In genomic region chr2:74481961-74482800, GRCh38 we compare ENCODE assay signal across 7 cellular contexts. TPM values are rescaled to one million over a fixed set of nuclear protein-coding genes. Genes with fewer than 3 reads are reported as not detected.
DNase-seq lines count a peak whose midpoint lies in the region; ATAC-seq and TF ChIP-seq lines count a peak whose summit lies in the region.

No MANE protein-coding gene starts in this region.

- WGBS in GM23248 (ENCODE audit: low coverage in 1 of 2, low lambda C conversion rate in 2 of 2, missing lambda C conversion rate in 2 of 2), 2 experiments = 2 to 3% methylated on average over 50 to 76 of the region's 80 CpGs

- H3K4me1 ChIP-seq in GM23248 (ENCODE audit: insufficient read depth) = peaks cover 20% of the 10 kb centered on the region

- peak overlapping the region; percentile 99 for H3K4me3 ChIP-seq in GM23248
- H3K4me3 ChIP-seq in LNCaP clone FGC (ENCODE audit: low read depth, low read length) = peak overlapping the region; percentile 78

- no peaks in the 10 kb centered on the region for H3K9me2 ChIP-seq in GM23248 (ENCODE audit: insufficient read depth)

- peak overlapping the region; percentile 62 for H3K27ac ChIP-seq in GM23248

- 0 out of 2 replicates have a peak, but pooled peaks cover 9% of the 10 kb centered on the region for H3F3A ChIP-seq in GM23248 (ENCODE audit: insufficient read depth)

- H3K4me1 Mint-ChIP-seq in natural killer cell treated with Interleukin-12 subunit alpha and Interleukin-12 subunit beta and Interleukin-15 and Interleukin-18, amount 100 ng/mL, for 72 hours (ENCODE audit: low read depth in 2 of 2) = peaks cover 25 to 32% of the 10 kb centered on the region in 2 donors

- H3K4me2 ChIP-seq in GM23248 (ENCODE audit: unreplicated experiment) = peak overlapping the region; percentile 97

- peaks cover 9% of the 10 kb centered on the region; the same call in 1 of the 2 replicates for H3K36me3 ChIP-seq in GM23248 (ENCODE audit: low read depth)

- ATAC-seq in GM18498 (IDR thresholded peaks at IDR 0.05; ENCODE audit: unreplicated experiment) = peak; percentile 41
- ATAC-seq in natural killer cell treated with Interleukin-12 subunit alpha and Interleukin-12 subunit beta and Interleukin-15 and Interleukin-18, amount 100 ng/mL, for 72 hours = peak; percentile 75 to 76

- peak overlapping the region; percentile 90 to 93 for H3K27ac Mint-ChIP-seq in natural killer cell treated with Interleukin-12 subunit alpha and Interleukin-12 subunit beta and Interleukin-15 and Interleukin-18, amount 100 ng/mL, for 72 hours

- H3K36me3 Mint-ChIP-seq in natural killer cell treated with Interleukin-12 subunit alpha and Interleukin-12 subunit beta and Interleukin-15 and Interleukin-18, amount 100 ng/mL, for 72 hours = peaks cover 10% of the 10 kb centered on the region

- no peak for TF ChIP-seq CTCF in LNCaP clone FGC (IDR thresholded peaks at IDR 0.05; ENCODE audit: control insufficient read depth, extremely low read depth, insufficient read depth)

- no peaks in the 10 kb centered on the region for H3K9me3 ChIP-seq in GM23248 (ENCODE audit: low read depth)

- H3K27me3 ChIP-seq in GM23248 (replicated peaks; ENCODE audit: insufficient read depth) = no peaks in the 10 kb centered on the region

- DNase-seq in GM23248 = peak; percentile 70
- DNase-seq in LNCaP clone FGC (ENCODE audit: low read depth) = no peak
- DNase-seq in activated CD4-positive, CD25-positive, alpha-beta regulatory T cell treated with anti-CD3 and anti-CD28 coated beads, Interleukin-2, amount 50 U/mL, for 72 hours = peak; percentile 71
- DNase-seq in erythroblast (lab: John Stamatoyannopoulos, UW) = peak; percentile 77 to 82
- DNase-seq in natural killer cell treated with Interleukin-12 subunit alpha and Interleukin-12 subunit beta and Interleukin-15 and Interleukin-18, amount 100 ng/mL, for 72 hours (ENCODE audit: low spot score) = peak; percentile 77
- no peak for DNase-seq in kidney glomerular epithelial cell (lab: John Stamatoyannopoulos, UW)

- in situ Hi-C loops in GM23248 (cut with MboI) = no loop called here

- no peaks in the 10 kb centered on the region for H3K27me3 Mint-ChIP-seq in natural killer cell treated with Interleukin-12 subunit alpha and Interleukin-12 subunit beta and Interleukin-15 and Interleukin-18, amount 100 ng/mL, for 72 hours

- no peaks in the 10 kb centered on the region for H3K9me3 Mint-ChIP-seq in natural killer cell treated with Interleukin-12 subunit alpha and Interleukin-12 subunit beta and Interleukin-15 and Interleukin-18, amount 100 ng/mL, for 72 hours

- H2AFZ ChIP-seq in GM23248 = peak overlapping the region; percentile 96

- H4K20me1 ChIP-seq in GM23248 (ENCODE audit: insufficient read depth) = no peaks in the 10 kb centered on the region

- peak overlapping the region; percentile 85 for H3K9ac ChIP-seq in GM23248

- peak overlapping the region; percentile 98 for H3K4me3 Mint-ChIP-seq in natural killer cell treated with Interleukin-12 subunit alpha and Interleukin-12 subunit beta and Interleukin-15 and Interleukin-18, amount 100 ng/mL, for 72 hours

- no peak for TF ChIP-seq POLR2A in erythroblast (IDR thresholded peaks at IDR 0.05; ENCODE audit: low read length)

- H3K79me2 ChIP-seq in GM23248 (ENCODE audit: insufficient read depth) = peaks cover 93% of the 10 kb centered on the region

RNA-seq across cellular contexts. Expression of gene CCDC142, which starts 0.6 kb away (rescaled TPM):
- total RNA-seq in GM23248 (2014; rRNA removed; shearing (Covaris generic)) = 5.1 and 12.8 TPM in 2 replicates
- polyA plus RNA-seq in GM23248 (2016; fragmentation: Nextera tagmentation; extraction: Ambion mirVana) = 6.4 and 6.8 TPM in 2 replicates
- 10 to 100 TPM; 31.8 to 46.5 TPM for total RNA-seq in natural killer cell treated with Interleukin-12 subunit alpha and Interleukin-12 subunit beta and Interleukin-15 and Interleukin-18, amount 100 ng/mL, for 72 hours

RNA-seq across cellular contexts. Expression of gene TTC31, which starts 0.7 kb away (rescaled TPM):
- total RNA-seq in GM23248 (2014; rRNA removed; shearing (Covaris generic)) = 15.9 and 17.7 TPM in 2 replicates
- 14.2 and 20.4 TPM in 2 replicates for polyA plus RNA-seq in GM23248 (2016; fragmentation: Nextera tagmentation; extraction: Ambion mirVana)
- total RNA-seq in natural killer cell treated with Interleukin-12 subunit alpha and Interleukin-12 subunit beta and Interleukin-15 and Interleukin-18, amount 100 ng/mL, for 72 hours = 10 to 100 TPM; 42.8 to 49.0 TPM

RNA-seq across cellular contexts. Expression of gene MRPL53, which starts 9.7 kb away (rescaled TPM):
- 14.8 and 18.5 TPM in 2 replicates for total RNA-seq in GM23248 (2014; rRNA removed; shearing (Covaris generic))
- 69.2 and 71.0 TPM in 2 replicates for polyA plus RNA-seq in GM23248 (2016; fragmentation: Nextera tagmentation; extraction: Ambion mirVana)
- total RNA-seq in natural killer cell treated with Interleukin-12 subunit alpha and Interleukin-12 subunit beta and Interleukin-15 and Interleukin-18, amount 100 ng/mL, for 72 hours = 100 to 1,000 TPM in 1 of 2 donors, 10 to 100 TPM in 1; 94.5 to 111 TPM

RNA-seq across cellular contexts. Expression of gene MOGS, which starts 17.0 kb away (rescaled TPM):
- total RNA-seq in GM23248 (2014; rRNA removed; shearing (Covaris generic)) = 55.7 and 58.6 TPM in 2 replicates
- 14.5 and 16.8 TPM in 2 replicates for polyA plus RNA-seq in GM23248 (2016; fragmentation: Nextera tagmentation; extraction: Ambion mirVana)
- 100 to 1,000 TPM in 1 of 2 donors, 10 to 100 TPM in 1; 97.9 to 111 TPM for total RNA-seq in natural killer cell treated with Interleukin-12 subunit alpha and Interleukin-12 subunit beta and Interleukin-15 and Interleukin-18, amount 100 ng/mL, for 72 hours

RNA-seq across cellular contexts. Expression of gene LBX2, which starts 17.2 kb away (rescaled TPM):
- 0.38 and 4.6 TPM in 2 replicates for total RNA-seq in GM23248 (2014; rRNA removed; shearing (Covaris generic))
- polyA plus RNA-seq in GM23248 (2016; fragmentation: Nextera tagmentation; extraction: Ambion mirVana) = 0.87 and 1.1 TPM in 2 replicates
- total RNA-seq in natural killer cell treated with Interleukin-12 subunit alpha and Interleukin-12 subunit beta and Interleukin-15 and Interleukin-18, amount 100 ng/mL, for 72 hours = 1 to 10 TPM; 1.3 to 1.5 TPM

Comparison
In these comparisons a context has a peak if more than half of its experiments do, and no peak if none do; other contexts are left out.
1. DNase-seq: peak in GM23248 (single experiment), activated CD4-positive, CD25-positive, alpha-beta regulatory T cell treated with anti-CD3 and anti-CD28 coated beads, Interleukin-2, amount 50 U/mL, for 72 hours (single experiment), erythroblast (2 of 2) and natural killer cell treated with Interleukin-12 subunit alpha and Interleukin-12 subunit beta and Interleukin-15 and Interleukin-18, amount 100 ng/mL, for 72 hours (single experiment); none in LNCaP clone FGC (single experiment) and kidney glomerular epithelial cell (single experiment).